ENCODE assay signal across 8 cellular contexts in genomic region chr6:99520855-99521556, GRCh38.
DNase-seq lines count a peak whose midpoint lies in the region; ATAC-seq, FAIRE-seq and TF ChIP-seq lines count a peak whose summit lies in the region.

No MANE protein-coding gene starts in this region.

- ATAC-seq in GM18511 (IDR thresholded peaks at IDR 0.05; ENCODE audit: unreplicated experiment), result peak; percentile 96
- peak; percentile 97 for ATAC-seq in HG02981 (IDR thresholded peaks at IDR 0.05; ENCODE audit: unreplicated experiment)

- DNase-seq in NCI-H2029 (lab: John Stamatoyannopoulos, UW), result peak; percentile 70
- DNase-seq in T1000 (lab: John Stamatoyannopoulos, UW), result peak; percentile 73
- peak; percentile 57 for DNase-seq in astrocyte of the cerebellum (ENCODE audit: low read depth)
- DNase-seq in hepatic stellate cell (ENCODE audit: low spot score), result peak; percentile 80
- DNase-seq in retina, result peak; percentile 95

- peak; percentile 86 for TF ChIP-seq CTCF in astrocyte of the cerebellum (IDR thresholded peaks at IDR 0.05; ENCODE audit: low read depth, low read length, missing control alignments)

- FAIRE-seq in A204.1 (lab: Jason Lieb, UNC), result peak; percentile 82

- peak overlapping the region; percentile 83 for H3K4me3 ChIP-seq in astrocyte of the cerebellum (ENCODE audit: low read depth, low read length)

- in situ Hi-C loops in astrocyte of the cerebellum (cut with HindIII; ENCODE audit: low sequenced_read_pairs), result no loop called here

Comparison
In these comparisons a context has a peak if more than half of its experiments do, and no peak if none do; other contexts are left out.
1. Peak in every context shown above with its lines: DNase-seq, ATAC-seq and H3K4me3 ChIP-seq.